13 cellular contexts compared by ENCODE assay signal in genomic region chr6:73942581-73942980, GRCh38.
DNase-seq lines count a peak whose midpoint lies in the region; ATAC-seq and TF ChIP-seq lines count a peak whose summit lies in the region.
"Had no signal": no experiment of that assay in that cellular context is flagged by ENCODE, and none has a peak within 500 bp of the region (broad histone marks: within the 10 kb centered on the region; RNA-seq: fewer than 3 reads in every experiment).

No MANE protein-coding gene starts in this region.

- ATAC-seq in IMR-90 (ENCODE audit: low read depth): peak; percentile 32; the same call in 1 of the 2 replicates
- ATAC-seq in activated T-helper 17 cell treated with anti-CD3 and anti-CD28 coated beads, Interleukin-2, amount 50 U/mL, for 72 hours (replicated peaks): peak; percentile 34
- no peak for ATAC-seq in GM19397 (IDR thresholded peaks at IDR 0.05; ENCODE audit: unreplicated experiment)

- CTCF ChIA-PET in IMR-90 (lab: Yijun Ruan, JAX): no interaction called here

- H2BK5ac ChIP-seq in IMR-90 (ENCODE audit: low read depth, low read length, poor library complexity, severe bottlenecking): no peak overlapping the region

- POLR2A ChIA-PET in IMR-90 (lab: Charles Lee; ENCODE audit: unreplicated experiment): no interaction called here

- no peak overlapping the region for H3K4me3 ChIP-seq in IMR-90 (ENCODE audit: insufficient read depth, low read depth, low read length)
- H3K4me3 ChIP-seq: left ventricle myocardium inferior had no signal

- H3K36me3 Mint-ChIP-seq in activated T-helper 17 cell treated with anti-CD3 and anti-CD28 coated beads, Interleukin-2, amount 50 U/mL, for 72 hours (ENCODE audit: low read depth): no peaks in the 10 kb centered on the region

- H3K27ac Mint-ChIP-seq in activated T-helper 17 cell treated with anti-CD3 and anti-CD28 coated beads, Interleukin-2, amount 50 U/mL, for 72 hours: no peak overlapping the region
- H3K27ac Mint-ChIP-seq: activated naive CD4-positive, alpha-beta T cell treated with anti-CD3 and anti-CD28 coated beads for 36 hours had no signal

- intact Hi-C loops in IMR-90 (cut with micrococcal nuclease): no loop called here

- in situ Hi-C loops in IMR-90 (cut with MboI; ENCODE audit: low sequenced_read_pairs): no loop called here

- H3K14ac ChIP-seq in IMR-90 (replicated peaks; ENCODE audit: low read depth, low read length): no peak overlapping the region

- H3K27me3 ChIP-seq in IMR-90 (ENCODE audit: control insufficient read depth, insufficient read depth, low read length): no peaks in the 10 kb centered on the region

- H3K56ac ChIP-seq in IMR-90 (ENCODE audit: extremely low read depth, insufficient read depth, low read length): no peak overlapping the region

- H3K79me1 ChIP-seq in IMR-90 (ENCODE audit: low read depth in 1 of 2, low read length in 2 of 2): no peaks in the 10 kb centered on the region

- no peak overlapping the region for H2BK15ac ChIP-seq in IMR-90 (ENCODE audit: low read depth, low read length)

- peaks cover 3% of the 10 kb centered on the region for H3K4me1 ChIP-seq in IMR-90 (ENCODE audit: control insufficient read depth, insufficient read depth, low read length)
- H3K4me1 ChIP-seq: left ventricle myocardium inferior had no signal

- no peak overlapping the region for H3K4me3 Mint-ChIP-seq in activated T-helper 17 cell treated with anti-CD3 and anti-CD28 coated beads, Interleukin-2, amount 50 U/mL, for 72 hours
- H3K4me3 Mint-ChIP-seq: activated naive CD4-positive, alpha-beta T cell treated with anti-CD3 and anti-CD28 coated beads for 36 hours had no signal

- no peak for TF ChIP-seq POLR2A in IMR-90 (IDR thresholded peaks at IDR 0.05; ENCODE audit: low read depth, low read length)

- H4K20me1 ChIP-seq in IMR-90 (ENCODE audit: insufficient read depth, low read length): no peaks in the 10 kb centered on the region

- WGBS in IMR-90 (ENCODE audit: extremely low coverage in 2 of 2, insufficient read length in 1 of 2), 2 experiments: no CpG with 5 or more reads among the region's 2 CpGs

- H2AK9ac ChIP-seq in IMR-90 (replicated peaks; ENCODE audit: low read depth, low read length, poor library complexity): no peak overlapping the region

- no peak overlapping the region for H3K4me2 ChIP-seq in IMR-90 (ENCODE audit: low read depth, low read length)

- H2AK5ac ChIP-seq in IMR-90 (ENCODE audit: low read depth, low read length): 0 out of 2 replicates have a peak overlapping the region, but pooled peaks have one; percentile 0

- no peak overlapping the region for H4K5ac ChIP-seq in IMR-90 (ENCODE audit: low read depth, low read length)

- no peak overlapping the region for H3K9ac ChIP-seq in IMR-90 (ENCODE audit: low read depth, low read length)

- peak overlapping the region; percentile 6; the same call in 1 of the 2 replicates for H3K4ac ChIP-seq in IMR-90 (ENCODE audit: low read depth, low read length)

- peaks cover 5% of the 10 kb centered on the region; the same call in 1 of the 2 replicates for H3K9me1 ChIP-seq in IMR-90 (ENCODE audit: insufficient read depth, low read length)

- no peak for TF ChIP-seq RAD21 in IMR-90 (IDR thresholded peaks at IDR 0.05; ENCODE audit: low read length)

- H3K23ac ChIP-seq in IMR-90 (ENCODE audit: low read depth, low read length): no peak overlapping the region; the same call in 1 of the 2 replicates

- no TSS peak for BruUV-seq in IMR-90 (replicated peaks; lab: Mats Ljungman, UMichigan)

- H3K9me3 Mint-ChIP-seq in activated T-helper 17 cell treated with anti-CD3 and anti-CD28 coated beads, Interleukin-2, amount 50 U/mL, for 72 hours: no peaks in the 10 kb centered on the region

- H3K18ac ChIP-seq in IMR-90 (ENCODE audit: low read depth, low read length): no peak overlapping the region

- no peaks in the 10 kb centered on the region for H3K27me3 Mint-ChIP-seq in activated T-helper 17 cell treated with anti-CD3 and anti-CD28 coated beads, Interleukin-2, amount 50 U/mL, for 72 hours

- no peaks in the 10 kb centered on the region for H3K36me3 ChIP-seq in IMR-90 (ENCODE audit: control insufficient read depth, insufficient read depth, low read length)
- H3K36me3 ChIP-seq: left ventricle myocardium inferior had no signal

- peaks cover 3% of the 10 kb centered on the region; the same call in 1 of the 2 replicates for H3K9me3 ChIP-seq in IMR-90 (ENCODE audit: control insufficient read depth, insufficient read depth, low read length)

- H2BK20ac ChIP-seq in IMR-90 (ENCODE audit: low read depth, low read length): no peak overlapping the region

- no peak overlapping the region for H4K91ac ChIP-seq in IMR-90 (ENCODE audit: insufficient read depth, low read depth, low read length)

- H2AFZ ChIP-seq in IMR-90 (replicated peaks; ENCODE audit: low read length, poor library complexity): no peak overlapping the region

- dilution Hi-C loops in IMR-90 (cut with HindIII; ENCODE audit: low sequenced_read_pairs, unreplicated experiment): no loop called here

- DNase-seq in EH (ENCODE audit: low read depth) (peak; percentile 72), IMR-90 (peak; percentile 79), kidney tubule cell (ENCODE audit: low spot score) (peak; percentile 88), hippocampal formation (lab: John Stamatoyannopoulos, UW) (no peak), cerebellar nuclear complex (lab: John Stamatoyannopoulos, UW) (no peak)
- no peak for DNase-seq in stimulated activated CD4-positive, alpha-beta T cell treated with anti-CD3 and anti-CD28 coated beads, Interleukin-2, amount 100 ng/mL, for 48 hours
- DNase-seq: activated CD4-positive, alpha-beta T cell treated with anti-CD3 and anti-CD28 coated beads for 1 hour; activated naive CD4-positive, alpha-beta T cell treated with anti-CD3 and anti-CD28 coated beads for 36 hours; Karpas-422; left ventricle myocardium inferior; NK-92 treated with Interleukin-12 subunit alpha and Interleukin-12 subunit beta, amount 100 ng/mL, for 24 hours had no signal

- no peaks in the 10 kb centered on the region for H3K4me1 Mint-ChIP-seq in activated T-helper 17 cell treated with anti-CD3 and anti-CD28 coated beads, Interleukin-2, amount 50 U/mL, for 72 hours

- H4K8ac ChIP-seq in IMR-90 (ENCODE audit: low read depth in 2 of 2, low read length in 2 of 2): no peak overlapping the region

- no peak overlapping the region for H3K27ac ChIP-seq in IMR-90 (ENCODE audit: insufficient read depth, low read length)

- H2BK120ac ChIP-seq in IMR-90 (ENCODE audit: low read depth, low read length): no peak overlapping the region

- TF ChIP-seq CTCF in IMR-90 (conservative IDR thresholded peaks at IDR 0.05; ENCODE audit: low read depth, low read length): 0 out of 2 replicates have a peak, but pooled peaks have one; percentile 2

TF ChIP-seq in IMR-90, 13 proteins besides CTCF, POLR2A, EP300 and RAD21:
- TF ChIP-seq CEBPB (IDR thresholded peaks at IDR 0.05; ENCODE audit: low read depth, low read length): peak; percentile 54
- no peak for TF ChIP-seq FOS (IDR thresholded peaks at IDR 0.05; ENCODE audit: low read depth, low read length)

Comparison
In these comparisons a context has a peak if more than half of its experiments do, and no peak if none do; other contexts are left out.
1. DNase-seq: peak in EH (single experiment), IMR-90 (single experiment) and kidney tubule cell (single experiment); none in hippocampal formation (0 of 2), cerebellar nuclear complex (0 of 2) and stimulated activated CD4-positive, alpha-beta T cell treated with anti-CD3 and anti-CD28 coated beads, Interleukin-2, amount 100 ng/mL, for 48 hours (0 of 2).